ENCODE assay signal across 18 cellular contexts in genomic region chr1:195325181-195325580, GRCh38.
DNase-seq lines count a peak whose midpoint lies in the region; ATAC-seq, FAIRE-seq and TF ChIP-seq lines count a peak whose summit lies in the region.
"Had no signal": no experiment of that assay in that cellular context is flagged by ENCODE, and none has a peak within 500 bp of the region (broad histone marks: within the 10 kb centered on the region; RNA-seq: fewer than 3 reads in every experiment).

No MANE protein-coding gene starts in this region.

- DNase-seq in left ventricle myocardium superior (peak; percentile 22), right atrium auricular region (ENCODE audit: low spot score) (no peak), kidney (peak; percentile 15), spleen (peak; percentile 28)
- DNase-seq in activated CD4-positive, alpha-beta T cell treated with anti-CD3 and anti-CD28 coated beads for 1 hour, result no peak
- DNase-seq: C1 segment of cervical spinal cord, Calu3, COR-L47, DMS53, DMS79 treated with DMSO at 0.1 percent for 48 hours, GF-D8, HFFc6 had no signal

- TF ChIP-seq EP300 in gastroesophageal sphincter (IDR thresholded peaks at IDR 0.05), result no peak

- ATAC-seq in left ventricle myocardium superior (no peak), gastroesophageal sphincter (no peak)
- ATAC-seq: GM23338 had no signal

- WGBS in spleen, 5 donors, result 92 to 97% (median 93%) methylated on average over 12 of the region's 12 CpGs
- WGBS in gastroesophageal sphincter (ENCODE audit: low coverage in 1 of 2), 2 donors, result 96 to 100% methylated on average over 3 to 10 of the region's 12 CpGs

- H3K9me3 ChIP-seq in right atrium auricular region (no peaks in the 10 kb centered on the region), kidney (ENCODE audit: control insufficient read depth in 1 of 2, low read length in 2 of 2) (no peaks in the 10 kb centered on the region), spleen (no peaks in the 10 kb centered on the region), gastroesophageal sphincter (no peaks in the 10 kb centered on the region)
- H3K9me3 ChIP-seq: HAP-1 had no signal

- FAIRE-seq in kidney (lab: Jason Lieb, UNC), result no peak
- FAIRE-seq: GM12891, GM18507, H54 had no signal

- H3K27ac ChIP-seq in right atrium auricular region, result no peak overlapping the region
- no peak overlapping the region for H3K27ac ChIP-seq in kidney (ENCODE audit: low read depth in 2 of 2, low read length in 2 of 2)
- H3K27ac ChIP-seq in spleen, result no peak overlapping the region
- no peak overlapping the region for H3K27ac ChIP-seq in gastroesophageal sphincter

- no peak for TF ChIP-seq POLR2A in spleen (IDR thresholded peaks at IDR 0.05)
- TF ChIP-seq POLR2A in gastroesophageal sphincter (IDR thresholded peaks at IDR 0.05), result no peak

- H3K4me3 ChIP-seq in right atrium auricular region (no peak overlapping the region), kidney (ENCODE audit: low read length in 2 of 2) (no peak overlapping the region), spleen (no peak overlapping the region), gastroesophageal sphincter (no peak overlapping the region)
- H3K4me3 ChIP-seq: GM23338, HAP-1 had no signal

- H3K4me1 ChIP-seq in right atrium auricular region (no peaks in the 10 kb centered on the region), kidney (ENCODE audit: control insufficient read depth in 1 of 2, insufficient read depth in 1 of 2, low read depth in 1 of 2, low read length in 2 of 2) (no peaks in the 10 kb centered on the region), spleen (no peaks in the 10 kb centered on the region), gastroesophageal sphincter (no peaks in the 10 kb centered on the region)
- H3K4me1 ChIP-seq: HAP-1 had no signal

- no peak overlapping the region for H3K9ac ChIP-seq in kidney (ENCODE audit: low read length in 2 of 2)

- TF ChIP-seq CTCF in right atrium auricular region (IDR thresholded peaks at IDR 0.05), result no peak
- TF ChIP-seq CTCF in kidney (IDR thresholded peaks at IDR 0.05; ENCODE audit: borderline replicate concordance, extremely low read depth, insufficient read depth), result no peak
- no peak for TF ChIP-seq CTCF in spleen (IDR thresholded peaks at IDR 0.05 in 8 of 11, conservative IDR thresholded peaks at IDR 0.05 in 3 of 11)
- no peak for TF ChIP-seq CTCF in gastroesophageal sphincter (IDR thresholded peaks at IDR 0.05)

- no peaks in the 10 kb centered on the region for H3K27me3 ChIP-seq in right atrium auricular region
- H3K27me3 ChIP-seq in spleen (replicated peaks in 1 of 7), result no peaks in the 10 kb centered on the region
- H3K27me3 ChIP-seq in gastroesophageal sphincter, result no peaks in the 10 kb centered on the region

- intact Hi-C loops in left ventricle myocardium superior (cut with micrococcal nuclease) (no loop called here), kidney (cut with DNase I) (no loop called here), spleen (cut with DNase I; ENCODE audit: low total_unique reads) (no loop called here)

- H3K36me3 ChIP-seq in right atrium auricular region, result no peaks in the 10 kb centered on the region
- no peaks in the 10 kb centered on the region for H3K36me3 ChIP-seq in kidney (ENCODE audit: control insufficient read depth in 1 of 2, insufficient read depth in 2 of 2, low read length in 2 of 2)
- H3K36me3 ChIP-seq in spleen, result no peaks in the 10 kb centered on the region
- H3K36me3 ChIP-seq in gastroesophageal sphincter, result no peaks in the 10 kb centered on the region
- H3K36me3 ChIP-seq: HAP-1 had no signal

Comparison
In these comparisons a context has a peak if more than half of its experiments do, and no peak if none do; other contexts are left out.
1. DNase-seq: peak in left ventricle myocardium superior (single experiment), kidney (single experiment) and spleen (single experiment); none in right atrium auricular region (single experiment) and activated CD4-positive, alpha-beta T cell treated with anti-CD3 and anti-CD28 coated beads for 1 hour (single experiment).